Comparison of ENCODE assay signal across 25 cellular contexts in genomic region chr9:16143947-16144890, GRCh38.
A peak's percentile ranks its signal among the peaks of the same experiment; 100 is the strongest.
DNase-seq lines count a peak whose midpoint lies in the region; ATAC-seq, FAIRE-seq and TF ChIP-seq lines count a peak whose summit lies in the region.
"Had no signal": no experiment of that assay in that cellular context is flagged by ENCODE, and none has a peak within 500 bp of the region (broad histone marks: within the 10 kb centered on the region; RNA-seq: fewer than 3 reads in every experiment).

No MANE protein-coding gene starts in this region.

- CTCF ChIA-PET in HCT116 (lab: Charles Lee): no interaction called here

- H3K9me2 ChIP-seq in HCT116 (ENCODE audit: insufficient read depth): no peaks in the 10 kb centered on the region

- peak overlapping the region; percentile 18 for H3K4me2 ChIP-seq in HCT116 (ENCODE audit: low read length)

- TF ChIP-seq CTCF in HCT116 (IDR thresholded peaks at IDR 0.05 in 2 of 3, conservative IDR thresholded peaks at IDR 0.05 in 1 of 3; ENCODE audit: borderline replicate concordance in 1 of 3, insufficient read depth in 1 of 3, low read depth in 2 of 3, low read length in 2 of 3): no peak
- TF ChIP-seq CTCF in bronchial epithelial cell (IDR thresholded peaks at IDR 0.05; ENCODE audit: insufficient read depth, low read length, severe bottlenecking): no peak
- TF ChIP-seq CTCF in prostate gland (IDR thresholded peaks at IDR 0.05): no peak

- BruUV-seq in HCT116 (replicated peaks; lab: Mats Ljungman, UMichigan): no TSS peak

- RAD21 ChIA-PET in HCT116 (lab: Charles Lee; ENCODE audit: low non-redundant PET in 1 of 2, low total read pairs in 2 of 2, uncharacterized antibody in 2 of 2, unreplicated experiment in 2 of 2): no interaction called here

- no peak for TF ChIP-seq RAD21 in HCT116 (IDR thresholded peaks at IDR 0.05; ENCODE audit: low read depth)

- intact Hi-C loops in HCT116 (cut with micrococcal nuclease) (no loop called here), prostate gland (cut with DNase I) (no loop called here)

- H3K79me2 ChIP-seq in HCT116 (ENCODE audit: insufficient read depth, low read length): no peaks in the 10 kb centered on the region

- H2AFZ ChIP-seq in HCT116 (ENCODE audit: low read depth, low read length, poor library complexity, severe bottlenecking): no peak overlapping the region
- H2AFZ ChIP-seq: GM23248 had no signal

- H3K4me3 ChIP-seq in HCT116 (replicated peaks in 1 of 2; ENCODE audit: low read depth in 1 of 2, low read length in 2 of 2) (no peak overlapping the region), bronchial epithelial cell (ENCODE audit: low read depth, low read length) (no peak overlapping the region), prostate gland (no peak overlapping the region)
- H3K4me3 ChIP-seq: gastroesophageal sphincter, GM23248, left lung, skin epidermis, suprapubic skin had no signal

- ATAC-seq in HCT116: peak; percentile 82
- no peak for ATAC-seq in HG03442 (IDR thresholded peaks at IDR 0.05; ENCODE audit: unreplicated experiment)
- ATAC-seq: gastroesophageal sphincter, left lung had no signal

- H3K27me3 ChIP-seq in HCT116 (ENCODE audit: insufficient read depth, low read length): no peaks in the 10 kb centered on the region
- H3K27me3 ChIP-seq in bronchial epithelial cell (ENCODE audit: control insufficient read depth, insufficient read depth, low read length): no peaks in the 10 kb centered on the region
- H3K27me3 ChIP-seq in prostate gland (replicated peaks; ENCODE audit: insufficient read depth): no peaks in the 10 kb centered on the region
- H3K27me3 ChIP-seq: gastroesophageal sphincter, left lung, suprapubic skin had no signal

- H3K9me3 ChIP-seq in HCT116 (ENCODE audit: control insufficient read depth in 1 of 2, insufficient read depth in 1 of 2, low read depth in 1 of 2, low read length in 2 of 2) (no peaks in the 10 kb centered on the region), prostate gland (no peaks in the 10 kb centered on the region)
- H3K9me3 ChIP-seq: gastroesophageal sphincter, left lung, suprapubic skin had no signal

- H3K36me3 ChIP-seq in HCT116 (ENCODE audit: control insufficient read depth in 1 of 2, insufficient read depth in 2 of 2, low read length in 2 of 2) (no peaks in the 10 kb centered on the region), bronchial epithelial cell (ENCODE audit: control insufficient read depth, insufficient read depth, low read length) (no peaks in the 10 kb centered on the region), prostate gland (no peaks in the 10 kb centered on the region)
- H3K36me3 ChIP-seq: gastroesophageal sphincter, left lung, suprapubic skin had no signal

- no peak overlapping the region for H3K27ac ChIP-seq in HCT116 (ENCODE audit: low read depth, low read length)
- no peak overlapping the region for H3K27ac ChIP-seq in prostate gland
- H3K27ac ChIP-seq: gastroesophageal sphincter, GM23248, left lung, skin epidermis, suprapubic skin had no signal

- H4K20me1 ChIP-seq in HCT116 (ENCODE audit: insufficient read depth): no peaks in the 10 kb centered on the region

- TF ChIP-seq POLR2A in HCT116 (IDR thresholded peaks at IDR 0.05; ENCODE audit: borderline replicate concordance, extremely low read depth, insufficient read depth, insufficient read length) (no peak), prostate gland (IDR thresholded peaks at IDR 0.05) (no peak)

- peak; percentile 92 for FAIRE-seq in bronchial epithelial cell (lab: Jason Lieb, UNC)
- FAIRE-seq: endothelial cell of umbilical vein, GM12891 had no signal

- DNase-seq in HCT116 (ENCODE audit: low read depth, low spot score): no peak
- DNase-seq in NCI-H345 (lab: John Stamatoyannopoulos, UW): peak; percentile 46
- peak; percentile 97 for DNase-seq in bronchial epithelial cell (ENCODE audit: low read depth)
- DNase-seq in prostate gland (ENCODE audit: low spot score): peak; percentile 64
- no peak for DNase-seq in activated effector memory CD4-positive, alpha-beta T cell treated with Interleukin-2 at 50 U/mL for 16 hours
- DNase-seq in medulla oblongata (ENCODE audit: extremely low spot score): no peak
- DNase-seq in AG08395 (ENCODE audit: low spot score): no peak
- DNase-seq: activated CD4-positive, CD25-positive, alpha-beta regulatory T cell; amygdala; GDM1; GM23248; left lung; naive B cell; NCI-H1436; NCI-H446; Right ventricle myocardium superior; stimulated activated CD4-positive, alpha-beta T cell treated with anti-CD3 and anti-CD28 coated beads, Interleukin-4, amount 100 ng/mL, for 4 hours; stimulated activated CD8-positive, alpha-beta memory T cell treated with anti-CD3 and anti-CD28 coated beads, Interleukin-4, amount 100 ng/mL, for 48 hours; T-helper 2 cell had no signal

- WGBS in prostate gland: 62% methylated on average over 13 of the region's 13 CpGs

- H3K4me1 ChIP-seq in HCT116 (ENCODE audit: control insufficient read depth in 1 of 2, insufficient read depth in 2 of 2, low read length in 2 of 2) (peaks cover 9 to 16% of the 10 kb centered on the region in 2 experiments; a peak in 3 of 4 replicates), prostate gland (replicated peaks) (no peaks in the 10 kb centered on the region)
- H3K4me1 ChIP-seq: gastroesophageal sphincter, left lung, suprapubic skin had no signal

- no peak overlapping the region for H3K9ac ChIP-seq in HCT116 (ENCODE audit: low read length)
- H3K9ac ChIP-seq: GM23248 had no signal

- POLR2A ChIA-PET in HCT116 (lab: Charles Lee): no interaction called here

TF ChIP-seq in HCT116, 20 proteins besides CTCF, POLR2A, EP300 and RAD21:
- no peak for TF ChIP-seq ELF1 (IDR thresholded peaks at IDR 0.05; ENCODE audit: borderline replicate concordance, low read depth)
- TF ChIP-seq FOSL1 (IDR thresholded peaks at IDR 0.05; ENCODE audit: low read depth): no peak
- TF ChIP-seq ZNF274 (IDR thresholded peaks at IDR 0.05; ENCODE audit: low read depth, low read length): no peak
- no peak for TF ChIP-seq REST (IDR thresholded peaks at IDR 0.05; ENCODE audit: low read depth)
- TF ChIP-seq YY1 (IDR thresholded peaks at IDR 0.05; ENCODE audit: extremely low read depth, insufficient replicate concordance, low read depth, low read length): no peak
- no peak for TF ChIP-seq JUND (IDR thresholded peaks at IDR 0.05)
- no peak for TF ChIP-seq ZFX (IDR thresholded peaks at IDR 0.05)
- TF ChIP-seq EZH2phosphoT487 (IDR thresholded peaks at IDR 0.05; ENCODE audit: borderline replicate concordance): no peak
- no peak for TF ChIP-seq CEBPB (IDR thresholded peaks at IDR 0.05; ENCODE audit: low read depth)
- no peak for TF ChIP-seq POLR2AphosphoS5 (IDR thresholded peaks at IDR 0.05; ENCODE audit: low read depth, low read length)
- TF ChIP-seq SIN3A (IDR thresholded peaks at IDR 0.05; ENCODE audit: low read depth): no peak
- no peak for TF ChIP-seq ZBTB33 (IDR thresholded peaks at IDR 0.05; ENCODE audit: extremely low read depth, insufficient replicate concordance, low read length)
- no peak for TF ChIP-seq EGR1 (IDR thresholded peaks at IDR 0.05; ENCODE audit: low read depth)
- no peak for TF ChIP-seq CBX3 (IDR thresholded peaks at IDR 0.05; ENCODE audit: low read depth)
- no peak for TF ChIP-seq SP1 (IDR thresholded peaks at IDR 0.05; ENCODE audit: low read depth)
- no peak for TF ChIP-seq TCF7L2 (IDR thresholded peaks at IDR 0.05; ENCODE audit: borderline replicate concordance, extremely low read depth, insufficient read depth, insufficient read length)

Comparison
In these comparisons a context has a peak if more than half of its experiments do, and no peak if none do; other contexts are left out.
1. DNase-seq: peak in NCI-H345 (single experiment), bronchial epithelial cell (single experiment) and prostate gland (single experiment); none in HCT116 (single experiment), activated effector memory CD4-positive, alpha-beta T cell treated with Interleukin-2 at 50 U/mL for 16 hours (single experiment), medulla oblongata (single experiment) and AG08395 (single experiment).